Comparison of ENCODE assay signal across 12 cellular contexts in the genomic region with DNA sequence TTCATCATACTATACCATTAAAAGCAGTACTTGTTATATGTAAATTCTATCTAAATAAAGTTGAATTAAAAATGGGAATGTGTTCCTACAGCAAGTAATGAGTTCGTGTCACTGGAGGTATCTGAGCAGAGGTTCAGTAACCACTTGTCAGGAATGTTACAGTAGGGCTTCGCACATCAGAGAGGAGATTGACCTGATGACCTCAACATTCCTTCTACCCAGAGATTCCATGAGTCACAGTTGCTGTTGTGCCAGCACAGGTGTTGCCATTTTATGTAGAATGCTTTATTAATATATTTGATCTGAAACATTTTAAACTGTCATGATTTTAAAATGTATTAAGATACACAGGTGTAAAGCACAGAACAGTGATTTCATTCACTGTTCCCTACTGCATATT.
A peak's percentile ranks its signal among the peaks of the same experiment; 100 is the strongest.
DNase-seq lines count a peak whose midpoint lies in the region; ATAC-seq and TF ChIP-seq lines count a peak whose summit lies in the region.
"Had no signal": no experiment of that assay in that cellular context is flagged by ENCODE, and none has a peak within 500 bp of the region (broad histone marks: within the 10 kb centered on the region; RNA-seq: fewer than 3 reads in every experiment).

No MANE protein-coding gene starts in this region.

- DNase-seq in HPDE6-E6E7 (ENCODE audit: extremely low spot score) (peak; percentile 68), SW 1271 (lab: John Stamatoyannopoulos, UW) (peak; percentile 46 to 79), fibroblast of villous mesenchyme (ENCODE audit: low read depth) (peak; percentile 14), retinal pigment epithelial cell (ENCODE audit: low read depth) (peak; percentile 32), BE2C (no peak), chondrocyte (ENCODE audit: low spot score) (no peak), NCI-H1092 treated with DMSO at 0.1 percent for 48 hours (lab: John Stamatoyannopoulos, UW) (no peak)
- DNase-seq: effector CD8-positive, alpha-beta T cell; NCI-H446 treated with DMSO at 0.1 percent for 48 hours had no signal

- H3K27ac Mint-ChIP-seq in chondrocyte (ENCODE audit: unreplicated experiment) = no peak overlapping the region
- H3K27ac Mint-ChIP-seq: nephron had no signal

- no peaks in the 10 kb centered on the region for H3K27me3 ChIP-seq in BE2C

- TF ChIP-seq CTCF in fibroblast of villous mesenchyme (IDR thresholded peaks at IDR 0.05; ENCODE audit: insufficient read depth, low read depth, low read length) = no peak
- TF ChIP-seq CTCF in retinal pigment epithelial cell (conservative IDR thresholded peaks at IDR 0.05; ENCODE audit: low read depth, low read length) = no peak
- no peak for TF ChIP-seq CTCF in BE2C (IDR thresholded peaks at IDR 0.05; ENCODE audit: low read depth, low read length)
- no peak for TF ChIP-seq CTCF in chondrocyte (IDR thresholded peaks at IDR 0.05)

- peaks cover 7% of the 10 kb centered on the region for H3K36me3 Mint-ChIP-seq in chondrocyte (ENCODE audit: low read depth)

- H3K9me3 ChIP-seq in BE2C = no peaks in the 10 kb centered on the region

- peaks cover 2% of the 10 kb centered on the region; the same call in 1 of the 2 replicates for H3K36me3 ChIP-seq in BE2C

- no peaks in the 10 kb centered on the region for H3K27me3 Mint-ChIP-seq in chondrocyte (ENCODE audit: low read depth)
- H3K27me3 Mint-ChIP-seq: activated naive CD4-positive, alpha-beta T cell treated with anti-CD3 and anti-CD28 coated beads, Interleukin-2, amount 50 U/mL, for 24 hours had no signal

- H3K4me3 ChIP-seq in fibroblast of villous mesenchyme (ENCODE audit: low read depth, low read length) = no peak overlapping the region
- no peak overlapping the region for H3K4me3 ChIP-seq in retinal pigment epithelial cell (ENCODE audit: low read length)
- no peak overlapping the region for H3K4me3 ChIP-seq in BE2C (ENCODE audit: low read depth, low read length)

- H3K4me1 Mint-ChIP-seq in chondrocyte (ENCODE audit: low read depth) = peaks cover 17% of the 10 kb centered on the region
- H3K4me1 Mint-ChIP-seq: activated naive CD4-positive, alpha-beta T cell treated with anti-CD3 and anti-CD28 coated beads, Interleukin-2, amount 50 U/mL, for 24 hours; nephron had no signal

- H3K9me3 Mint-ChIP-seq in chondrocyte (ENCODE audit: low read depth) = no peaks in the 10 kb centered on the region
- H3K9me3 Mint-ChIP-seq: activated naive CD4-positive, alpha-beta T cell treated with anti-CD3 and anti-CD28 coated beads, Interleukin-2, amount 50 U/mL, for 24 hours; nephron had no signal

- no peak for ATAC-seq in HG03521 (IDR thresholded peaks at IDR 0.05; ENCODE audit: unreplicated experiment)

- no peak overlapping the region for H3K4me3 Mint-ChIP-seq in chondrocyte (ENCODE audit: unreplicated experiment)
- H3K4me3 Mint-ChIP-seq: activated naive CD4-positive, alpha-beta T cell treated with anti-CD3 and anti-CD28 coated beads, Interleukin-2, amount 50 U/mL, for 24 hours; nephron had no signal

- no peaks in the 10 kb centered on the region for H3K4me1 ChIP-seq in BE2C

Comparison
In these comparisons a context has a peak if more than half of its experiments do, and no peak if none do; other contexts are left out.
1. DNase-seq: peak in HPDE6-E6E7 (single experiment), SW 1271 (2 of 2), fibroblast of villous mesenchyme (single experiment) and retinal pigment epithelial cell (single experiment); none in BE2C (single experiment), chondrocyte (single experiment) and NCI-H1092 treated with DMSO at 0.1 percent for 48 hours (single experiment).